1 cellular context compared by ENCODE assay signal in genomic region chr17:82734987-82735866, GRCh38.
TF ChIP-seq lines count a peak whose summit lies in the region.

FN3K (plus strand) TSS chr17:82735615; CDS start chr17:82735637, 22 bp downstream.

TF ChIP-seq in Ishikawa, 13 proteins besides CTCF, POLR2A, EP300 and RAD21 (continued from another document):
- TF ChIP-seq, protein P1, sequence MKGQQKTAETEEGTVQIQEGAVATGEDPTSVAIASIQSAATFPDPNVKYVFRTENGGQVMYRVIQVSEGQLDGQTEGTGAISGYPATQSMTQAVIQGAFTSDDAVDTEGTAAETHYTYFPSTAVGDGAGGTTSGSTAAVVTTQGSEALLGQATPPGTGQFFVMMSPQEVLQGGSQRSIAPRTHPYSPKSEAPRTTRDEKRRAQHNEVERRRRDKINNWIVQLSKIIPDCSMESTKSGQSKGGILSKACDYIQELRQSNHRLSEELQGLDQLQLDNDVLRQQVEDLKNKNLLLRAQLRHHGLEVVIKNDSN (IDR thresholded peaks at IDR 0.05) = no peak
- 0 out of 2 replicates have a peak, but pooled peaks have one; percentile 3 for TF ChIP-seq YY1 (IDR thresholded peaks at IDR 0.05; ENCODE audit: low read depth)
- TF ChIP-seq, protein P2, sequence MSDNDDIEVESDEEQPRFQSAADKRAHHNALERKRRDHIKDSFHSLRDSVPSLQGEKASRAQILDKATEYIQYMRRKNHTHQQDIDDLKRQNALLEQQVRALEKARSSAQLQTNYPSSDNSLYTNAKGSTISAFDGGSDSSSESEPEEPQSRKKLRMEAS (IDR thresholded peaks at IDR 0.05) = peak; percentile 86
- 0 out of 2 replicates have a peak, but pooled peaks have one; percentile 26 for TF ChIP-seq NFIC (IDR thresholded peaks at IDR 0.05)
- peak; percentile 59; the same call in 1 of the 2 replicates for TF ChIP-seq ZBTB7A (IDR thresholded peaks at IDR 0.05; ENCODE audit: low read depth)
- no peak for TF ChIP-seq EGR1 (IDR thresholded peaks at IDR 0.05)
- TF ChIP-seq CREB1 (IDR thresholded peaks at IDR 0.05; ENCODE audit: low read depth) = peak; percentile 70; the same call in 1 of the 2 replicates
